In the genomic region with DNA sequence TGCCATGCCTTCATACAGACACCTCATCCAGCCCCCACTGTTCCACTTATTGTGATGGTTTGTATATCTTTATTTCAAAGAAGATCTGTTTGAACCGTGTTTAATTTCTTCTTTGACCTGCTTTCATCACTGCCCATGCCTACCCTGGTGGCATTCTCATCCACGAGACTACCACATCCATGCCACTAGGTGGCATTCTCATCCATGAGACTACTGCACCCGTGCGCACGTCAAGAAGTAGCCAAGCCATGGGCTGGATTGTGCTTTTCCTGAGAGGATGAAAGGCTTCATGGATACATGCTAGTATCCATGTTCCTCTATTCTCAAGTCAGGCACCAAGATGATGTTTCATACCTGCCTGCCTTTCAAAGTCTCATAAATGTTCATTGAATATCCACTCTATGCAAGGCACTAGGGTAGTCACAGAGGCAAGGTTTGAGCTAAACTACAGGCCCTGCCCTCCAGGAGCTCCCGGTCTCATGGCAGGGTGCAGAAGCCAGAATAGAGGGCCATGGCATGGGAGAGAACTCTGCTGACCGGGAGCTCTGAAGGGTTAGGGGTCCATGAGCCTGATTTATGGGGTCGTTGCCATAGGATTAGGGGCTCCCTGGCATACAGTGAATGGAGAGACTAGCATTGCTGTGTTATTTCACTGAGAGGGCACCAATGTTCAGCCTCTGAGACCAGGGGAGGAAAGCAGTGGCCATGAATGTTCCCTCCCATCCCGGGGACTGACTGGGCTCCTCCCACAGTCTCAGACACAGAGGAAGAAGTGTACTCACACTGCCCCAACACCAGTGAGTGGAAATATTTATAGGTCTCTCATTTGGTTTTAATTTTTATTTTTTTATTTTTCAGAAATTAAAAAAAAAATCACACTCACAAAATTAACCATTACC, we compare ENCODE assay signal across 8 cellular contexts. TPM values are rescaled to one million over a fixed set of nuclear protein-coding genes. Genes with fewer than 3 reads are reported as not detected.
DNase-seq lines count a peak whose midpoint lies in the region; ATAC-seq, FAIRE-seq and TF ChIP-seq lines count a peak whose summit lies in the region.

No MANE protein-coding gene starts in this region.

- no peak for TF ChIP-seq EP300 in SK-N-SH (IDR thresholded peaks at IDR 0.05; ENCODE audit: borderline replicate concordance in 1 of 2, low read depth in 1 of 2, low read length in 1 of 2)
- TF ChIP-seq EP300 in transverse colon (IDR thresholded peaks at IDR 0.05; ENCODE audit: low read depth) = no peak

- H3F3A ChIP-seq in SK-N-SH (replicated peaks; ENCODE audit: insufficient read depth) = peaks cover 6% of the 10 kb centered on the region

- peak; percentile 51 for DNase-seq in DMS153 (lab: John Stamatoyannopoulos, UW)
- DNase-seq in GM19239 (ENCODE audit: insufficient read length, low spot score) = no peak
- DNase-seq in Kasumi-1 (lab: John Stamatoyannopoulos, UW) = peak; percentile 24 to 38
- DNase-seq in SK-N-SH = peak; percentile 55
- peak; percentile 52 for DNase-seq in dedifferentiated amniotic fluid mesenchymal stem cell (ENCODE audit: extremely low spot score)
- peak; percentile 51 for DNase-seq in lung (ENCODE audit: low spot score)
- DNase-seq in transverse colon = peak; percentile 28
- no peak for DNase-seq in posterior vena cava (ENCODE audit: low spot score)

- TF ChIP-seq POLR2A in transverse colon (IDR thresholded peaks at IDR 0.05) = no peak

- H3K36me3 ChIP-seq in SK-N-SH (replicated peaks in 1 of 2; ENCODE audit: control insufficient read depth in 1 of 2, insufficient read depth in 2 of 2, low read length in 1 of 2) (peaks cover 10 to 11% of the 10 kb centered on the region in 2 experiments), lung (ENCODE audit: control insufficient read depth in 2 of 2, insufficient read depth in 2 of 2, low read length in 2 of 2) (no peaks in the 10 kb centered on the region), transverse colon (no peaks in the 10 kb centered on the region)

- in situ Hi-C loops in transverse colon (cut with MboI; ENCODE audit: low pct_ligation_motif_present in 1 of 4, low pct_unique_long_range_greater_than_20kb in 1 of 4, low sequenced_read_pairs in 3 of 4) = loop anchor here in 3 of 4 donors (25.0 kb wide), 4 partner anchors 399 to 749 kb away; a partner anchor contains a TSS

- H3K27ac ChIP-seq in SK-N-SH (ENCODE audit: low read depth in 2 of 2, low read length in 1 of 2) = no peak overlapping the region
- H3K27ac ChIP-seq in lung (ENCODE audit: low read depth in 1 of 2, low read length in 1 of 2) = no peak overlapping the region
- H3K27ac ChIP-seq in transverse colon = no peak overlapping the region

- H3K9me2 ChIP-seq in SK-N-SH = no peaks in the 10 kb centered on the region

- POLR2A ChIA-PET in SK-N-SH (lab: Yijun Ruan, JAX) = no interaction called here

- ATAC-seq in lung (ENCODE audit: insufficient read depth, low FRiP score) = peak; percentile 89

- CTCF ChIA-PET in SK-N-SH (lab: Yijun Ruan, JAX) = interaction anchor here (0.6 to 2.4 kb wide), 13 partner anchors 10 to 755 kb away, joined by 3 to 18 read pairs (median 3); a partner anchor contains a TSS

- 24% methylated on average over 8 of the region's 9 CpGs for WGBS in SK-N-SH (ENCODE audit: low lambda C conversion rate)
- 37 to 53% methylated on average over 9 of the region's 9 CpGs for WGBS in lung, 2 donors
- WGBS in transverse colon (ENCODE audit: low coverage in 1 of 2), 2 donors = 37% methylated on average over 9 of the region's 9 CpGs; no CpG with 5 or more reads in 1 of the 2 donors

- peak; percentile 80 for FAIRE-seq in GM19239 (lab: Jason Lieb, UNC)

- no peaks in the 10 kb centered on the region for H4K20me1 ChIP-seq in SK-N-SH (ENCODE audit: insufficient read depth)

- no peaks in the 10 kb centered on the region for H3K27me3 ChIP-seq in SK-N-SH (ENCODE audit: insufficient read depth)
- no peaks in the 10 kb centered on the region for H3K27me3 ChIP-seq in lung (ENCODE audit: control insufficient read depth, insufficient read depth)
- no peaks in the 10 kb centered on the region for H3K27me3 ChIP-seq in transverse colon

- intact Hi-C loops in transverse colon (cut with DNase I; ENCODE audit: low total_unique reads) (loop anchor here (5.0 kb wide), 1 partner anchor 514 kb away; no protein-coding TSS in a partner anchor), posterior vena cava (cut with DNase I) (loop anchor here in 1 of 2 donors (5.0 kb wide), 1 partner anchor 524 kb away; no protein-coding TSS in a partner anchor)

- no peak overlapping the region for H3K9ac ChIP-seq in SK-N-SH

- H3K4me2 ChIP-seq in SK-N-SH = no peak overlapping the region

- H3K9me3 ChIP-seq in SK-N-SH (no peaks in the 10 kb centered on the region), lung (ENCODE audit: control insufficient read depth in 2 of 2, insufficient read depth in 1 of 2, low read length in 1 of 2) (no peaks in the 10 kb centered on the region), transverse colon (no peaks in the 10 kb centered on the region)

- no peaks in the 10 kb centered on the region for H3K79me2 ChIP-seq in SK-N-SH (ENCODE audit: insufficient read depth)

- H2AFZ ChIP-seq in SK-N-SH (ENCODE audit: low read depth) = no peak overlapping the region

- peak; percentile 90 for TF ChIP-seq RAD21 in SK-N-SH (IDR thresholded peaks at IDR 0.05; ENCODE audit: low read length)

- H3K4me3 ChIP-seq in SK-N-SH (ENCODE audit: low read depth in 2 of 2, low read length in 1 of 2) = no peak overlapping the region
- H3K4me3 ChIP-seq in lung = no peak overlapping the region
- H3K4me3 ChIP-seq in transverse colon = no peak overlapping the region

- no peaks in the 10 kb centered on the region for H3K4me1 ChIP-seq in SK-N-SH (ENCODE audit: control insufficient read depth in 1 of 2, insufficient read depth in 2 of 2, low read depth in 1 of 2, low read length in 1 of 2)
- no peaks in the 10 kb centered on the region for H3K4me1 ChIP-seq in lung (ENCODE audit: control insufficient read depth in 2 of 2, insufficient read depth in 2 of 2, low read length in 2 of 2)
- H3K4me1 ChIP-seq in transverse colon = no peaks in the 10 kb centered on the region

- TF ChIP-seq CTCF in SK-N-SH (IDR thresholded peaks at IDR 0.05) = peak; percentile 83
- peak; percentile 68 for TF ChIP-seq CTCF in lung (IDR thresholded peaks at IDR 0.05; ENCODE audit: control extremely low read depth, extremely low read depth)
- TF ChIP-seq CTCF in transverse colon (IDR thresholded peaks at IDR 0.05) = peak; percentile 46 to 57 (median 50)

TF ChIP-seq in SK-N-SH, 30 proteins besides CTCF, POLR2A, EP300 and RAD21:
- no peak for TF ChIP-seq TEAD4 (IDR thresholded peaks at IDR 0.05; ENCODE audit: borderline replicate concordance, insufficient read depth)
- peak; percentile 83 for TF ChIP-seq SMC3 (IDR thresholded peaks at IDR 0.05; ENCODE audit: low read depth, low read length)
TF ChIP-seq in SK-N-SH: peak in this region for 1.

RNA-seq across cellular contexts. Expression of a gene that starts 24.8 kb away (rescaled TPM):
- polyA plus RNA-seq in SK-N-SH (2012; rRNA removed) (43.4 and 45.2 TPM in 2 replicates), lung (10 to 100 TPM; 20.7 to 31.2 TPM)
- polyA plus RNA-seq in SK-N-SH (2012; cell fraction: cytosol; rRNA removed) = 33.0 and 41.1 TPM in 2 replicates
- 62.6 and 71.9 TPM in 2 replicates for polyA plus RNA-seq in SK-N-SH (2012; cell fraction: nucleus; rRNA removed)
- total RNA-seq in lung (10 to 100 TPM; 21.0 to 35.7 TPM), transverse colon (10 to 100 TPM; 10.5 to 77.1 (median 30.4) TPM), posterior vena cava (10 to 100 TPM; 21.5 to 23.0 TPM)

RNA-seq across cellular contexts. Expression of a gene that starts 33.7 kb away (rescaled TPM):
- polyA plus RNA-seq in SK-N-SH (2012; rRNA removed) = not detected in 2 replicates
- not detected in 2 replicates for polyA plus RNA-seq in SK-N-SH (2012; cell fraction: cytosol; rRNA removed)
- not detected in 2 replicates for polyA plus RNA-seq in SK-N-SH (2012; cell fraction: nucleus; rRNA removed)
- not detected for total RNA-seq in lung
- polyA plus RNA-seq in lung = under 1 TPM in 1 of 2 donors, not detected in 1; 0.03 TPM
- total RNA-seq in transverse colon = not detected
- not detected for total RNA-seq in posterior vena cava

Comparison
In these comparisons a context has a peak if more than half of its experiments do, and no peak if none do; other contexts are left out.
1. DNase-seq: peak in DMS153 (single experiment), Kasumi-1 (2 of 2), SK-N-SH (single experiment), dedifferentiated amniotic fluid mesenchymal stem cell (single experiment), lung (single experiment) and transverse colon (single experiment); none in GM19239 (single experiment) and posterior vena cava (single experiment).
2. Peak in every context shown above with its lines, with median percentiles within 50 percentile points of each other: CTCF ChIP-seq.